In genomic region chr7:146844405-146844804, GRCh38 we compare ENCODE assay signal across 5 cellular contexts.
"Had no signal": no experiment of that assay in that cellular context is flagged by ENCODE, and none has a peak within 500 bp of the region (broad histone marks: within the 10 kb centered on the region; RNA-seq: fewer than 3 reads in every experiment).

No MANE protein-coding gene starts in this region.

- DNase-seq: IMR-90 had no signal

- FAIRE-seq: HepG2, HTR-8/SVneo, K562 had no signal

- H3K4me3 ChIP-seq: K562 had no signal

- ATAC-seq: HepG2, K562 had no signal

- H3K27ac ChIP-seq: HL-60 had no signal
